ENCODE assay signal across 1 cellular context in the genomic region with DNA sequence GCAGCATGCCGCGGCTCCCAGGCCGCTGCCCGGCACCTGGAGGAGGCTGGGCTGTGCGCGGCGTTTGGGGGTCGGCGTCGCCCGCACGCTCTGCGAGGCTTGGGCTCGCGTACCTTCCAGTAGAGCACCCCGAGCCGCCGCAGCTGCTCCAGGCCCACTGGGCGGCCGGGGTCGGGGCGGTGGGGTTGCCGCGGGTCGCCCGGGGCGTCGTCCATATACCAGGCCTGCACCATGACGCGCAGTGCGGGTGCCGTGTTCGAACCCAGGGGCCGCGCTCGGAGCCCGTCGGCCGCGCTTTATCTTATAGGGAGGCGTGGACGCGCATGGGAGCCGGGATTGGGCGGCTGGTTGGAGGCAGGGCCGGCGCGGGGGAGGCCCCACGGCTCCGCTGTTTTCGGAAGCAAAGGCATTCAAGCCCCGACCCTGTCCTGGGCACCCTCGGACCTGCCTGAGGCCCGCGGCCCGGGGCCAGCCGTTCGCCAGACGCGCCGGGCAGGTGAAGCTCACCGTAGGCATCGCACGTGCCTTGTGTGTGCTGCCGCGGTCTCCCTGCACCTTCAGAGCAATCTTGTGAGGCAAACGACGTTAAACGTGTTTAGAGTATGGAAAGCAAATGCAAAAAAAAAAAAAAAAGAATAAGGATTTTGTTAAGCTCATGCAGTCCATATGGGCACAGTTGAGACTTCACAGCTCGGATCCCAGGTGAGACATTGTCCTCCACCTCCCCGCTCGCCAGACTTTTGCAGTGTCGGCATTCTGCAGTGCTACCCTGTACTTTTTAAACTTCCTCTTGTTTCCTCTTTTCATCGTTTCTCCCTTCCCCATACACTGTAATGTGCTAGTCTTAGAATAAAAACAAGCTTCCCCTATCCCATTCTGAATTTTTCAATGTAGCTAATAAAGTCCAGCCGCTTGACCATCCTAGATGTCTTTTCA.
TF ChIP-seq lines count a peak whose summit lies in the region.

A gene with protein sequence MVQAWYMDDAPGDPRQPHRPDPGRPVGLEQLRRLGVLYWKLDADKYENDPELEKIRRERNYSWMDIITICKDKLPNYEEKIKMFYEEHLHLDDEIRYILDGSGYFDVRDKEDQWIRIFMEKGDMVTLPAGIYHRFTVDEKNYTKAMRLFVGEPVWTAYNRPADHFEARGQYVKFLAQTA (minus strand): TSS at position 277 of the 936 bp plus-strand sequence. CDS start 44 bp downstream, at position 233.

TF ChIP-seq in K562, 482 proteins besides CTCF, POLR2A, EP300 and RAD21 (continued from another document and continues in another):
- TF ChIP-seq, protein P1, sequence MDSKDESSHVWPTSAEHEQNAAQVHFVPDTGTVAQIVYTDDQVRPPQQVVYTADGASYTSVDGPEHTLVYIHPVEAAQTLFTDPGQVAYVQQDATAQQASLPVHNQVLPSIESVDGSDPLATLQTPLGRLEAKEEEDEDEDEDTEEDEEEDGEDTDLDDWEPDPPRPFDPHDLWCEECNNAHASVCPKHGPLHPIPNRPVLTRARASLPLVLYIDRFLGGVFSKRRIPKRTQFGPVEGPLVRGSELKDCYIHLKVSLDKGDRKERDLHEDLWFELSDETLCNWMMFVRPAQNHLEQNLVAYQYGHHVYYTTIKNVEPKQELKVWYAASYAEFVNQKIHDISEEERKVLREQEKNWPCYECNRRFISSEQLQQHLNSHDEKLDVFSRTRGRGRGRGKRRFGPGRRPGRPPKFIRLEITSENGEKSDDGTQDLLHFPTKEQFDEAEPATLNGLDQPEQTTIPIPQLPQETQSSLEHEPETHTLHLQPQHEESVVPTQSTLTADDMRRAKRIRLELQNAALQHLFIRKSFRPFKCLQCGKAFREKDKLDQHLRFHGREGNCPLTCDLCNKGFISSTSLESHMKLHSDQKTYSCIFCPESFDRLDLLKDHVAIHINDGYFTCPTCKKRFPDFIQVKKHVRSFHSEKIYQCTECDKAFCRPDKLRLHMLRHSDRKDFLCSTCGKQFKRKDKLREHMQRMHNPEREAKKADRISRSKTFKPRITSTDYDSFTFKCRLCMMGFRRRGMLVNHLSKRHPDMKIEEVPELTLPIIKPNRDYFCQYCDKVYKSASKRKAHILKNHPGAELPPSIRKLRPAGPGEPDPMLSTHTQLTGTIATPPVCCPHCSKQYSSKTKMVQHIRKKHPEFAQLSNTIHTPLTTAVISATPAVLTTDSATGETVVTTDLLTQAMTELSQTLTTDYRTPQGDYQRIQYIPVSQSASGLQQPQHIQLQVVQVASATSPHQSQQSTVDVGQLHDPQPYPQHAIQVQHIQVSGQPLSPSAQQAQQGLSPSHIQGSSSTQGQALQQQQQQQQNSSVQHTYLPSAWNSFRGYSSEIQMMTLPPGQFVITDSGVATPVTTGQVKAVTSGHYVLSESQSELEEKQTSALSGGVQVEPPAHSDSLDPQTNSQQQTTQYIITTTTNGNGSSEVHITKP (IDR thresholded peaks at IDR 0.05; ENCODE audit: partially characterized antibody), result no peak
- TF ChIP-seq ATF7 (IDR thresholded peaks at IDR 0.05) (peak; percentile 63; the same call in 1 of the 2 replicates), NFIC (IDR thresholded peaks at IDR 0.05) (no peak; the same call in 1 of the 2 replicates), KLF16 (IDR thresholded peaks at IDR 0.05) (0 out of 2 replicates have a peak, but pooled peaks have one; percentile 4), SAFB2 (IDR thresholded peaks at IDR 0.05; ENCODE audit: borderline replicate concordance, low read depth, low read length, severe bottlenecking) (no peak), OTX1 (CRISPR knock-in tag; IDR thresholded peaks at IDR 0.05) (peak; percentile 77; the same call in 1 of the 2 replicates), ZC3H8 (IDR thresholded peaks at IDR 0.05) (no peak), NR3C1 (CRISPR knock-in tag; IDR thresholded peaks at IDR 0.05) (peak; percentile 73), TAF15 (IDR thresholded peaks at IDR 0.05; ENCODE audit: low read depth, low read length) (no peak), DPF2 (IDR thresholded peaks at IDR 0.05) (no peak; the same call in 1 of the 2 replicates), TRIM28 (IDR thresholded peaks at IDR 0.05) (no peak), KDM5B (IDR thresholded peaks at IDR 0.05; ENCODE audit: insufficient replicate concordance, low read depth, low read length) (peak; percentile 83), ZNF766 (CRISPR knock-in tag; conservative IDR thresholded peaks at IDR 0.05) (no peak), KDM1A (IDR thresholded peaks at IDR 0.05) (no peak), JUN (IDR thresholded peaks at IDR 0.05; ENCODE audit: borderline replicate concordance, low read depth, low read length) (peak; percentile 4; the same call in 1 of the 2 replicates), JUN (CRISPR knock-in tag; IDR thresholded peaks at IDR 0.05; ENCODE audit: borderline replicate concordance) (no peak), ZNF324 (CRISPR knock-in tag; IDR thresholded peaks at IDR 0.05) (peak; percentile 54), TBP (optimal IDR thresholded peaks at IDR 0.05; ENCODE audit: low read depth, low read length) (peak; percentile 82), SNRNP70 (optimal IDR thresholded peaks at IDR 0.05; ENCODE audit: low read depth, low read length) (no peak), ZNF785 (CRISPR knock-in tag; IDR thresholded peaks at IDR 0.05) (no peak), CEBPB (tag; IDR thresholded peaks at IDR 0.05) (no peak), NELFE (IDR thresholded peaks at IDR 0.05; ENCODE audit: insufficient read depth, insufficient read length) (no peak), ZBTB8A (IDR thresholded peaks at IDR 0.05; ENCODE audit: partially characterized antibody) (no peak), RFX1 (IDR thresholded peaks at IDR 0.05) (no peak), HDAC1 (IDR thresholded peaks at IDR 0.05) (peak in 1 of 2 experiments; percentile 71; a peak in 1 of 4 replicates), ZNF282 (CRISPR knock-in tag; IDR thresholded peaks at IDR 0.05) (peak; percentile 76; the same call in 1 of the 2 replicates), POLR2G (IDR thresholded peaks at IDR 0.05; ENCODE audit: low read depth, low read length) (peak; percentile 95), XRCC5 (IDR thresholded peaks at IDR 0.05; ENCODE audit: low read depth, low read length) (no peak), TAF7 (tag; IDR thresholded peaks at IDR 0.05) (no peak)
- TF ChIP-seq, protein P2, sequence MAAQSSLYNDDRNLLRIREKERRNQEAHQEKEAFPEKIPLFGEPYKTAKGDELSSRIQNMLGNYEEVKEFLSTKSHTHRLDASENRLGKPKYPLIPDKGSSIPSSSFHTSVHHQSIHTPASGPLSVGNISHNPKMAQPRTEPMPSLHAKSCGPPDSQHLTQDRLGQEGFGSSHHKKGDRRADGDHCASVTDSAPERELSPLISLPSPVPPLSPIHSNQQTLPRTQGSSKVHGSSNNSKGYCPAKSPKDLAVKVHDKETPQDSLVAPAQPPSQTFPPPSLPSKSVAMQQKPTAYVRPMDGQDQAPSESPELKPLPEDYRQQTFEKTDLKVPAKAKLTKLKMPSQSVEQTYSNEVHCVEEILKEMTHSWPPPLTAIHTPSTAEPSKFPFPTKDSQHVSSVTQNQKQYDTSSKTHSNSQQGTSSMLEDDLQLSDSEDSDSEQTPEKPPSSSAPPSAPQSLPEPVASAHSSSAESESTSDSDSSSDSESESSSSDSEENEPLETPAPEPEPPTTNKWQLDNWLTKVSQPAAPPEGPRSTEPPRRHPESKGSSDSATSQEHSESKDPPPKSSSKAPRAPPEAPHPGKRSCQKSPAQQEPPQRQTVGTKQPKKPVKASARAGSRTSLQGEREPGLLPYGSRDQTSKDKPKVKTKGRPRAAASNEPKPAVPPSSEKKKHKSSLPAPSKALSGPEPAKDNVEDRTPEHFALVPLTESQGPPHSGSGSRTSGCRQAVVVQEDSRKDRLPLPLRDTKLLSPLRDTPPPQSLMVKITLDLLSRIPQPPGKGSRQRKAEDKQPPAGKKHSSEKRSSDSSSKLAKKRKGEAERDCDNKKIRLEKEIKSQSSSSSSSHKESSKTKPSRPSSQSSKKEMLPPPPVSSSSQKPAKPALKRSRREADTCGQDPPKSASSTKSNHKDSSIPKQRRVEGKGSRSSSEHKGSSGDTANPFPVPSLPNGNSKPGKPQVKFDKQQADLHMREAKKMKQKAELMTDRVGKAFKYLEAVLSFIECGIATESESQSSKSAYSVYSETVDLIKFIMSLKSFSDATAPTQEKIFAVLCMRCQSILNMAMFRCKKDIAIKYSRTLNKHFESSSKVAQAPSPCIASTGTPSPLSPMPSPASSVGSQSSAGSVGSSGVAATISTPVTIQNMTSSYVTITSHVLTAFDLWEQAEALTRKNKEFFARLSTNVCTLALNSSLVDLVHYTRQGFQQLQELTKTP (IDR thresholded peaks at IDR 0.05; ENCODE audit: low read depth in 1 of 2, partially characterized antibody in 2 of 2), result peak; percentile 42 to 45
- TF ChIP-seq, protein P3, sequence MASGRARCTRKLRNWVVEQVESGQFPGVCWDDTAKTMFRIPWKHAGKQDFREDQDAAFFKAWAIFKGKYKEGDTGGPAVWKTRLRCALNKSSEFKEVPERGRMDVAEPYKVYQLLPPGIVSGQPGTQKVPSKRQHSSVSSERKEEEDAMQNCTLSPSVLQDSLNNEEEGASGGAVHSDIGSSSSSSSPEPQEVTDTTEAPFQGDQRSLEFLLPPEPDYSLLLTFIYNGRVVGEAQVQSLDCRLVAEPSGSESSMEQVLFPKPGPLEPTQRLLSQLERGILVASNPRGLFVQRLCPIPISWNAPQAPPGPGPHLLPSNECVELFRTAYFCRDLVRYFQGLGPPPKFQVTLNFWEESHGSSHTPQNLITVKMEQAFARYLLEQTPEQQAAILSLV (tag; IDR thresholded peaks at IDR 0.05), result no peak
- TF ChIP-seq, protein P4, sequence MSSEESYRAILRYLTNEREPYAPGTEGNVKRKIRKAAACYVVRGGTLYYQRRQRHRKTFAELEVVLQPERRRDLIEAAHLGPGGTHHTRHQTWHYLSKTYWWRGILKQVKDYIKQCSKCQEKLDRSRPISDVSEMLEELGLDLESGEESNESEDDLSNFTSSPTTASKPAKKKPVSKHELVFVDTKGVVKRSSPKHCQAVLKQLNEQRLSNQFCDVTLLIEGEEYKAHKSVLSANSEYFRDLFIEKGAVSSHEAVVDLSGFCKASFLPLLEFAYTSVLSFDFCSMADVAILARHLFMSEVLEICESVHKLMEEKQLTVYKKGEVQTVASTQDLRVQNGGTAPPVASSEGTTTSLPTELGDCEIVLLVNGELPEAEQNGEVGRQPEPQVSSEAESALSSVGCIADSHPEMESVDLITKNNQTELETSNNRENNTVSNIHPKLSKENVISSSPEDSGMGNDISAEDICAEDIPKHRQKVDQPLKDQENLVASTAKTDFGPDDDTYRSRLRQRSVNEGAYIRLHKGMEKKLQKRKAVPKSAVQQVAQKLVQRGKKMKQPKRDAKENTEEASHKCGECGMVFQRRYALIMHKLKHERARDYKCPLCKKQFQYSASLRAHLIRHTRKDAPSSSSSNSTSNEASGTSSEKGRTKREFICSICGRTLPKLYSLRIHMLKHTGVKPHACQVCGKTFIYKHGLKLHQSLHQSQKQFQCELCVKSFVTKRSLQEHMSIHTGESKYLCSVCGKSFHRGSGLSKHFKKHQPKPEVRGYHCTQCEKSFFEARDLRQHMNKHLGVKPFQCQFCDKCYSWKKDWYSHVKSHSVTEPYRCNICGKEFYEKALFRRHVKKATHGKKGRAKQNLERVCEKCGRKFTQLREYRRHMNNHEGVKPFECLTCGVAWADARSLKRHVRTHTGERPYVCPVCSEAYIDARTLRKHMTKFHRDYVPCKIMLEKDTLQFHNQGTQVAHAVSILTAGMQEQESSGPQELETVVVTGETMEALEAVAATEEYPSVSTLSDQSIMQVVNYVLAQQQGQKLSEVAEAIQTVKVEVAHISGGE (CRISPR knock-in tag; IDR thresholded peaks at IDR 0.05), result peak in 1 of 3 experiments; percentile 66; a peak in 1 of 6 replicates
- TF ChIP-seq, protein P5, sequence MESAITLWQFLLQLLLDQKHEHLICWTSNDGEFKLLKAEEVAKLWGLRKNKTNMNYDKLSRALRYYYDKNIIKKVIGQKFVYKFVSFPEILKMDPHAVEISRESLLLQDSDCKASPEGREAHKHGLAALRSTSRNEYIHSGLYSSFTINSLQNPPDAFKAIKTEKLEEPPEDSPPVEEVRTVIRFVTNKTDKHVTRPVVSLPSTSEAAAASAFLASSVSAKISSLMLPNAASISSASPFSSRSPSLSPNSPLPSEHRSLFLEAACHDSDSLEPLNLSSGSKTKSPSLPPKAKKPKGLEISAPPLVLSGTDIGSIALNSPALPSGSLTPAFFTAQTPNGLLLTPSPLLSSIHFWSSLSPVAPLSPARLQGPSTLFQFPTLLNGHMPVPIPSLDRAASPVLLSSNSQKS (CRISPR knock-in tag; IDR thresholded peaks at IDR 0.05), result 0 out of 2 replicates have a peak, but pooled peaks have one; percentile 54
- TF ChIP-seq, protein P6, sequence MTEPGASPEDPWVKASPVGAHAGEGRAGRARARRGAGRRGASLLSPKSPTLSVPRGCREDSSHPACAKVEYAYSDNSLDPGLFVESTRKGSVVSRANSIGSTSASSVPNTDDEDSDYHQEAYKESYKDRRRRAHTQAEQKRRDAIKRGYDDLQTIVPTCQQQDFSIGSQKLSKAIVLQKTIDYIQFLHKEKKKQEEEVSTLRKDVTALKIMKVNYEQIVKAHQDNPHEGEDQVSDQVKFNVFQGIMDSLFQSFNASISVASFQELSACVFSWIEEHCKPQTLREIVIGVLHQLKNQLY (CRISPR knock-in tag; conservative IDR thresholded peaks at IDR 0.05), result no peak
- TF ChIP-seq, protein P7, sequence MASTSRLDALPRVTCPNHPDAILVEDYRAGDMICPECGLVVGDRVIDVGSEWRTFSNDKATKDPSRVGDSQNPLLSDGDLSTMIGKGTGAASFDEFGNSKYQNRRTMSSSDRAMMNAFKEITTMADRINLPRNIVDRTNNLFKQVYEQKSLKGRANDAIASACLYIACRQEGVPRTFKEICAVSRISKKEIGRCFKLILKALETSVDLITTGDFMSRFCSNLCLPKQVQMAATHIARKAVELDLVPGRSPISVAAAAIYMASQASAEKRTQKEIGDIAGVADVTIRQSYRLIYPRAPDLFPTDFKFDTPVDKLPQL (IDR thresholded peaks at IDR 0.05; ENCODE audit: extremely low read depth, insufficient read length), result no peak
- TF ChIP-seq, protein P8, sequence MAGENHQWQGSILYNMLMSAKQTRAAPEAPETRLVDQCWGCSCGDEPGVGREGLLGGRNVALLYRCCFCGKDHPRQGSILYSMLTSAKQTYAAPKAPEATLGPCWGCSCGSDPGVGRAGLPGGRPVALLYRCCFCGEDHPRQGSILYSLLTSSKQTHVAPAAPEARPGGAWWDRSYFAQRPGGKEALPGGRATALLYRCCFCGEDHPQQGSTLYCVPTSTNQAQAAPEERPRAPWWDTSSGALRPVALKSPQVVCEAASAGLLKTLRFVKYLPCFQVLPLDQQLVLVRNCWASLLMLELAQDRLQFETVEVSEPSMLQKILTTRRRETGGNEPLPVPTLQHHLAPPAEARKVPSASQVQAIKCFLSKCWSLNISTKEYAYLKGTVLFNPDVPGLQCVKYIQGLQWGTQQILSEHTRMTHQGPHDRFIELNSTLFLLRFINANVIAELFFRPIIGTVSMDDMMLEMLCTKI (IDR thresholded peaks at IDR 0.05; ENCODE audit: partially characterized antibody), result no peak
- TF ChIP-seq, protein P9, sequence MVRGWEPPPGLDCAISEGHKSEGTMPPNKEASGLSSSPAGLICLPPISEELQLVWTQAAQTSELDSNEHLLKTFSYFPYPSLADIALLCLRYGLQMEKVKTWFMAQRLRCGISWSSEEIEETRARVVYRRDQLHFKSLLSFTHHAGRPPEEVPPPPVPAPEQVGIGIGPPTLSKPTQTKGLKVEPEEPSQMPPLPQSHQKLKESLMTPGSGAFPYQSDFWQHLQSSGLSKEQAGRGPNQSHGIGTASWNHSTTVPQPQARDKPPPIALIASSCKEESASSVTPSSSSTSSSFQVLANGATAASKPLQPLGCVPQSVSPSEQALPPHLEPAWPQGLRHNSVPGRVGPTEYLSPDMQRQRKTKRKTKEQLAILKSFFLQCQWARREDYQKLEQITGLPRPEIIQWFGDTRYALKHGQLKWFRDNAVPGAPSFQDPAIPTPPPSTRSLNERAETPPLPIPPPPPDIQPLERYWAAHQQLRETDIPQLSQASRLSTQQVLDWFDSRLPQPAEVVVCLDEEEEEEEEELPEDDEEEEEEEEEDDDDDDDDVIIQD (CRISPR knock-in tag; IDR thresholded peaks at IDR 0.05), result peak; percentile 88; the same call in 1 of the 2 replicates
